ENCODE assay signal across 1 cellular context in genomic region chr1:19376428-19377372, GRCh38.
TF ChIP-seq lines count a peak whose summit lies in the region.

No MANE protein-coding gene starts in this region.

TF ChIP-seq in HCT116, 20 proteins besides CTCF, POLR2A, EP300 and RAD21 (continued from another document):
- TF ChIP-seq TCF7L2 (IDR thresholded peaks at IDR 0.05; ENCODE audit: borderline replicate concordance, extremely low read depth, insufficient read depth, insufficient read length), result no peak
- no peak for TF ChIP-seq SRF (IDR thresholded peaks at IDR 0.05; ENCODE audit: low read depth)
- TF ChIP-seq CEBPB (IDR thresholded peaks at IDR 0.05; ENCODE audit: low read depth), result no peak
- no peak for TF ChIP-seq ZNF274 (IDR thresholded peaks at IDR 0.05; ENCODE audit: low read depth, low read length)
- TF ChIP-seq YY1 (IDR thresholded peaks at IDR 0.05; ENCODE audit: extremely low read depth, insufficient replicate concordance, low read depth, low read length), result no peak
- TF ChIP-seq ZFX (IDR thresholded peaks at IDR 0.05), result no peak
- no peak for TF ChIP-seq CBX3 (IDR thresholded peaks at IDR 0.05; ENCODE audit: low read depth)
- no peak for TF ChIP-seq SP1 (IDR thresholded peaks at IDR 0.05; ENCODE audit: low read depth)
- TF ChIP-seq ZBTB33 (IDR thresholded peaks at IDR 0.05; ENCODE audit: extremely low read depth, insufficient replicate concordance, low read length), result no peak
